Comparison of ENCODE assay signal across 8 cellular contexts in the genomic region with DNA sequence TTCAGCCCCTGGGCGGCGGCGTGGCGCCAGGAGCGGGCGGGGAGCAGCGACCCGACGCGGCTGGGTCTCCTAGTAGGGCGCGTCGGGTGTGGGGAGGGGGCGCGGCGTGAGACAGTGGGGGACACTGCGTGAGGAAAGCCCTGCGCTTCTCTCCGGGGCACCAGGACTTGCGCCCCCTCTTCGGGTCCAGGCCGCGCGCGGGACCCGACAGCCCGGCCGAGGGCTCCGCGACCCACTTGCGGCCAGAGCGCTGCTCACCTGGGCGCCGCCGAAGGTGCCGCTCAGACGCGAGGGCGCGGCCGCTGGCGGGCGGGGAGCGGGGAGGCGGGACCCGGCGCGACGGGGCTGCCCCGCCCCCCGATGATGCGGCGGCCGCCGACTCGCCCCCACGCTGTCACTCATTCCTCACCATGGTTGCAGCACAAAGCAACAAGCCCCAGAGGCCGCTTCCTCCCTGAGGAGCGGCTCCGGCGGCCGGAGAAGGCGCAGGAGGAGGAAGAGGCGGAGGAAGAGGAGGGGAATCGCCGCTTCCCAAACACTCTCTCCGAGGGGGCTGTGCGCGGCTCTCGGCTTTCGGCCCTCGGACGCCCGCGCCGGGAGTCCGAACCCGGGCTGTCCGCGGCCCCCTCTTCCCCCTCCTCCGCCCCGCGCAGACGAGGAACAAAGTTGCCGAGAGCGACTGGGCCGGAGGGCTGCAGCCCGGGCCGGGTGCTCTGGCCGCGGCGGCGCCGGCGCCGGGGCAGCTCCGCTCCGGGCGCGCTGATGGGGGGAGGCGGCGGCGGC. TPM values are rescaled to one million over a fixed set of nuclear protein-coding genes. Genes with fewer than 3 reads are reported as not detected.
DNase-seq lines count a peak whose midpoint lies in the region; TF ChIP-seq lines count a peak whose summit lies in the region.

Gene RAPGEF2, plus strand, starts transcription at position 457 of the 783 bp plus-strand sequence. CDS start 1,084 bp downstream, outside the sequence.

- H3K4me1 ChIP-seq in HAP-1: peaks cover 26% of the 10 kb centered on the region
- peaks cover 15 to 50% (median 38%) of the 10 kb centered on the region in 4 donors for H3K4me1 ChIP-seq in stomach

- peak within 1 kb of the TSS; percentile 94 to 99 (median 98) for H3K27ac ChIP-seq in stomach

- H3K27me3 Mint-ChIP-seq in neural crest cell (ENCODE audit: low read depth): peaks cover 33% of the 10 kb centered on the region

- TF ChIP-seq POLR2A in stomach (IDR thresholded peaks at IDR 0.05): peak in 2 of 4 donors; percentile 83 to 84

- intact Hi-C loops in stomach (cut with DNase I; ENCODE audit: low total_unique reads): no loop called here

- DNase-seq in G401 (ENCODE audit: low spot score) (peak; percentile 95), HAP-1 (ENCODE audit: low spot score in 2 of 2) (peak; percentile 86 to 94), MG63 (peak; percentile 92), SIG-M5 (lab: John Stamatoyannopoulos, UW) (peak; percentile 56), activated gamma-delta T cell (lab: John Stamatoyannopoulos, UW) (peak; percentile 76), fibroblast of the conjunctiva (ENCODE audit: low read depth) (peak; percentile 85), neural crest cell (ENCODE audit: low read depth, low spot score) (peak; percentile 74), stomach (peak; percentile 93)

- H3K27ac Mint-ChIP-seq in neural crest cell (ENCODE audit: unreplicated experiment): peak within 1 kb of the TSS; percentile 68

- TF ChIP-seq EP300 in stomach (IDR thresholded peaks at IDR 0.05): no peak

- H3K9me3 Mint-ChIP-seq in neural crest cell: no peaks in the 10 kb centered on the region

- H3K36me3 ChIP-seq in HAP-1 (replicated peaks) (peaks cover 3% of the 10 kb centered on the region; the same call in 1 of the 2 replicates), MG63 (no peaks in the 10 kb centered on the region), stomach (no peaks in the 10 kb centered on the region)

- H3K4me3 Mint-ChIP-seq in neural crest cell: peak within 1 kb of the TSS; percentile 91

- H3K4me3 ChIP-seq in HAP-1 (peak within 1 kb of the TSS; percentile 86), MG63 (peak within 1 kb of the TSS; percentile 91), stomach (peak within 1 kb of the TSS; percentile 86 to 97 (median 92))

- H3K27me3 ChIP-seq in HAP-1 (ENCODE audit: low read depth): no peaks in the 10 kb centered on the region
- peaks cover 10% of the 10 kb centered on the region; the same call in 1 of the 2 replicates for H3K27me3 ChIP-seq in MG63
- H3K27me3 ChIP-seq in stomach: no peaks in the 10 kb centered on the region

- H3K9me3 ChIP-seq in HAP-1 (no peaks in the 10 kb centered on the region), MG63 (no peaks in the 10 kb centered on the region), stomach (no peaks in the 10 kb centered on the region)

- in situ Hi-C loops in G401 (cut with HindIII; ENCODE audit: low sequenced_read_pairs) (no loop called here), HAP-1 (cut with MboI; ENCODE audit: low sequenced_read_pairs) (no loop called here)

- peaks cover 40% of the 10 kb centered on the region for H3K4me1 Mint-ChIP-seq in neural crest cell

- TF ChIP-seq CTCF in neural crest cell (conservative IDR thresholded peaks at IDR 0.05): no peak
- no peak for TF ChIP-seq CTCF in stomach (IDR thresholded peaks at IDR 0.05)

- WGBS in stomach, 5 donors: 0 to 2% (median 0%) methylated on average over 13 to 103 of the region's 103 CpGs

- no peaks in the 10 kb centered on the region for H3K36me3 Mint-ChIP-seq in neural crest cell (ENCODE audit: low read depth)

RNA-seq across cellular contexts. Expression of gene RAPGEF2, which starts in this region (rescaled TPM):
- total RNA-seq in G401 (2014; rRNA removed; shearing (Covaris generic)): 13.3 and 21.4 TPM in 2 replicates
- total RNA-seq in MG63 (2014; rRNA removed; shearing (Covaris generic); ENCODE audit: low replicate concordance): 13.8 and 14.5 TPM in 2 replicates
- total RNA-seq in neural crest cell: 44.2 and 49.9 TPM in 2 replicates
- 10 to 100 TPM; 31.3 to 78.1 (median 67.0) TPM for total RNA-seq in stomach
- 10 to 100 TPM in 1 of 3 donors, 1 to 10 TPM in 2; 3.3 to 10.1 (median 7.3) TPM for polyA plus RNA-seq in stomach

Comparison
In these comparisons a context has a peak if more than half of its experiments do, and no peak if none do; other contexts are left out.
1. Peak in every context shown above with its lines: DNase-seq, H3K4me3 ChIP-seq and H3K27ac ChIP-seq.